ENCODE assay signal across 28 cellular contexts in the genomic region with DNA sequence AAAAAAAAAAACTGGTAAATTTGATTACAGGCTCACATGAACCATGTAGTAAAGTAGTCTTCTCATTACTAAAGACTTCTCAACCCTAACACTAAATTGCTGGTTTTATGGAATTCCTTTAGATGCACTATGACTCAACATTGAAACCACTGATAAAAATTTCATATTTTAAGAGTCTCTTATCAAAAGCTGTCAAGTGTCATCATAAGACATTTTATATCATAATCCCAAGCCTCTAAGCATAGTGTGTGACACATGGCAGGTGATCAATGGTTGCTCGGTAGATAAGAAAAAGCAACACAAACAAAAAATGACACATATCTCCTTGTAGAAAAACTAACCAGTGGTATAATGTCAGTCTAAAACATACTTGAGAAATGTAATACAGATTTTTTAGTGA.
DNase-seq lines count a peak whose midpoint lies in the region; ATAC-seq and TF ChIP-seq lines count a peak whose summit lies in the region.
"Had no signal": no experiment of that assay in that cellular context is flagged by ENCODE, and none has a peak within 500 bp of the region (broad histone marks: within the 10 kb centered on the region; RNA-seq: fewer than 3 reads in every experiment).

No MANE protein-coding gene starts in this region.

- H3K79me2 ChIP-seq in OCI-LY3 (ENCODE audit: low read length), result no peaks in the 10 kb centered on the region

- H3K4me1 ChIP-seq in OCI-LY3 (ENCODE audit: low read length) (peaks cover 23% of the 10 kb centered on the region), prostate gland (replicated peaks) (no peaks in the 10 kb centered on the region)
- H3K4me1 ChIP-seq: HAP-1, heart right ventricle, Peyer's patch, upper lobe of left lung had no signal

- no peaks in the 10 kb centered on the region for H3K36me3 ChIP-seq in OCI-LY3 (replicated peaks; ENCODE audit: low read depth, low read length)
- no peaks in the 10 kb centered on the region for H3K36me3 ChIP-seq in prostate gland
- H3K36me3 ChIP-seq: ascending aorta, HAP-1, heart right ventricle, Peyer's patch, upper lobe of left lung had no signal

- H4K20me1 ChIP-seq in OCI-LY3 (ENCODE audit: insufficient read depth, low read length), result no peaks in the 10 kb centered on the region

- peak overlapping the region; percentile 38 for H3K4me2 ChIP-seq in OCI-LY3 (ENCODE audit: low read length)

- TF ChIP-seq CTCF in AG09309 (IDR thresholded peaks at IDR 0.05; ENCODE audit: control insufficient read depth, insufficient read depth, low read depth, low read length, missing control alignments) (no peak), OCI-LY3 (IDR thresholded peaks at IDR 0.05; ENCODE audit: low read depth, low read length) (no peak), prostate gland (IDR thresholded peaks at IDR 0.05) (no peak)

- no peaks in the 10 kb centered on the region for H3K9me3 ChIP-seq in OCI-LY3 (ENCODE audit: insufficient read depth, low read length)
- H3K9me3 ChIP-seq in prostate gland, result no peaks in the 10 kb centered on the region
- H3K9me3 ChIP-seq: ascending aorta, HAP-1, heart right ventricle, Peyer's patch, upper lobe of left lung had no signal

- H3K27me3 ChIP-seq in OCI-LY3 (ENCODE audit: low read depth, low read length) (no peaks in the 10 kb centered on the region), prostate gland (replicated peaks; ENCODE audit: insufficient read depth) (no peaks in the 10 kb centered on the region)
- H3K27me3 ChIP-seq: ascending aorta, heart right ventricle, Peyer's patch, upper lobe of left lung had no signal

- 85% methylated on average over 1 of the region's 1 CpG for WGBS in prostate gland

- DNase-seq in AG09309 (ENCODE audit: low read depth) (peak; percentile 4), erythroblast (lab: John Stamatoyannopoulos, UW) (peak; percentile 34 to 62), NCI-H1105 (lab: John Stamatoyannopoulos, UW) (no peak), prostate gland (ENCODE audit: low spot score) (no peak), NCI-H1694 treated with DMSO at 0.1 percent for 48 hours (lab: John Stamatoyannopoulos, UW) (no peak)
- DNase-seq: ACHN; activated CD4-positive, alpha-beta memory T cell treated with anti-CD3 and anti-CD28 coated beads, Interleukin-2, amount 10 ng/mL, durations not matched to agents 7 days and 5 days; activated CD4-positive, CD25-positive, alpha-beta regulatory T cell; activated naive CD4-positive, alpha-beta T cell treated with anti-CD3 and anti-CD28 coated beads for 36 hours; activated T-cell treated with anti-CD3 and anti-CD28 coated beads, Interleukin-2, amount 50 U/mL, for 1 hour; Calu3; central memory CD4-positive, alpha-beta T cell; dermis blood vessel endothelial cell; heart right ventricle; KG1; mesendoderm; naive thymus-derived CD4-positive, alpha-beta T cell; NCI-H2029; Peyer's patch; right cardiac atrium; upper lobe of left lung had no signal

- ATAC-seq in GM21367 (IDR thresholded peaks at IDR 0.05; ENCODE audit: unreplicated experiment) (peak; percentile 13), GM21381 (IDR thresholded peaks at IDR 0.05; ENCODE audit: unreplicated experiment) (no peak)
- ATAC-seq: heart right ventricle; naive thymus-derived CD4-positive, alpha-beta T cell; right cardiac atrium had no signal

- no peak overlapping the region for H2AFZ ChIP-seq in OCI-LY3 (ENCODE audit: low read depth, low read length)

- H3K9ac ChIP-seq in OCI-LY3 (ENCODE audit: low read length), result no peak overlapping the region

- intact Hi-C loops in prostate gland (cut with DNase I), result no loop called here

- H3K27ac ChIP-seq in OCI-LY3 (ENCODE audit: low read length) (peak overlapping the region; percentile 22), prostate gland (no peak overlapping the region)
- H3K27ac ChIP-seq: ascending aorta, C4-2B, heart right ventricle, Peyer's patch, SK-N-MC, upper lobe of left lung had no signal

- no peak for TF ChIP-seq POLR2A in erythroblast (IDR thresholded peaks at IDR 0.05; ENCODE audit: low read length)
- no peak for TF ChIP-seq POLR2A in prostate gland (IDR thresholded peaks at IDR 0.05)

- no peak overlapping the region for H3K4me3 ChIP-seq in AG09309 (ENCODE audit: control insufficient read depth, low read depth, low read length)
- 0 out of 2 replicates have a peak overlapping the region, but pooled peaks have one; percentile 9 for H3K4me3 ChIP-seq in OCI-LY3 (ENCODE audit: low read length)
- H3K4me3 ChIP-seq in prostate gland, result no peak overlapping the region
- H3K4me3 ChIP-seq: ascending aorta, HAP-1, heart right ventricle, Peyer's patch, SK-N-MC, upper lobe of left lung had no signal

Comparison
In these comparisons a context has a peak if more than half of its experiments do, and no peak if none do; other contexts are left out.
1. DNase-seq: peak in AG09309 (single experiment) and erythroblast (2 of 2); none in NCI-H1105 (single experiment), prostate gland (single experiment) and NCI-H1694 treated with DMSO at 0.1 percent for 48 hours (single experiment).